ENCODE assay signal across 1 cellular context in the genomic region with DNA sequence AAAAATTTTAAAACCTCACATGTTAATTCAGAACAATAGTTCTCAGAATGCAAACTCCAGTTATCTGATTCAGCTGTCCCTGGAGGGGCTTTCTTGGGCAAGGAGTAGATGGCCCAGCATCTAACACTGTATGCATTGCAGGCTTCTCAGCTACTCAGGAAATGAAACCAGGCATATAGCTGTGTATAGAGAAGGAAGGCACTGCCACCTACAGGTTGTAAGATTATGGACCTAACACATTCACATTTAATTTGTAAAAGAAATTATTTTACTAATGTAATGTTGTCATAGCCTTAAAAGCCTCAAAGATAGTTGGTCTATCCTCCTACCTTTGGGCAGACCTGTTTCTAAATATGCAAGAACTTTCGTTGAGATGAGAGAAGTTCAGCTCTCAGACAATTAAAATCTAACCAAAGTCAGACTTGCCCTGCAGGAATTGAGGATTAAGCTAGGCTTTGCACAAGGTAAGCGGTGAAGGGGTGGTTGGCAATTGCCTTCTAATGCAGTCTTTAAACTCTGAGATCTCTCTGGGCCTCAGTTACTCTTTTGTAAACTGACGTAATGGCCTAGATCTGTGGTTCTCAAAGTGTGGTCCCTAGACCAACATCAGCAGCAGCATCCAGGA.
TF ChIP-seq lines count a peak whose summit lies in the region.

No MANE protein-coding gene starts in this region.

TF ChIP-seq in GM23338, 12 proteins besides CTCF, POLR2A, EP300 and RAD21 (continued from another document):
- TF ChIP-seq, protein P1, sequence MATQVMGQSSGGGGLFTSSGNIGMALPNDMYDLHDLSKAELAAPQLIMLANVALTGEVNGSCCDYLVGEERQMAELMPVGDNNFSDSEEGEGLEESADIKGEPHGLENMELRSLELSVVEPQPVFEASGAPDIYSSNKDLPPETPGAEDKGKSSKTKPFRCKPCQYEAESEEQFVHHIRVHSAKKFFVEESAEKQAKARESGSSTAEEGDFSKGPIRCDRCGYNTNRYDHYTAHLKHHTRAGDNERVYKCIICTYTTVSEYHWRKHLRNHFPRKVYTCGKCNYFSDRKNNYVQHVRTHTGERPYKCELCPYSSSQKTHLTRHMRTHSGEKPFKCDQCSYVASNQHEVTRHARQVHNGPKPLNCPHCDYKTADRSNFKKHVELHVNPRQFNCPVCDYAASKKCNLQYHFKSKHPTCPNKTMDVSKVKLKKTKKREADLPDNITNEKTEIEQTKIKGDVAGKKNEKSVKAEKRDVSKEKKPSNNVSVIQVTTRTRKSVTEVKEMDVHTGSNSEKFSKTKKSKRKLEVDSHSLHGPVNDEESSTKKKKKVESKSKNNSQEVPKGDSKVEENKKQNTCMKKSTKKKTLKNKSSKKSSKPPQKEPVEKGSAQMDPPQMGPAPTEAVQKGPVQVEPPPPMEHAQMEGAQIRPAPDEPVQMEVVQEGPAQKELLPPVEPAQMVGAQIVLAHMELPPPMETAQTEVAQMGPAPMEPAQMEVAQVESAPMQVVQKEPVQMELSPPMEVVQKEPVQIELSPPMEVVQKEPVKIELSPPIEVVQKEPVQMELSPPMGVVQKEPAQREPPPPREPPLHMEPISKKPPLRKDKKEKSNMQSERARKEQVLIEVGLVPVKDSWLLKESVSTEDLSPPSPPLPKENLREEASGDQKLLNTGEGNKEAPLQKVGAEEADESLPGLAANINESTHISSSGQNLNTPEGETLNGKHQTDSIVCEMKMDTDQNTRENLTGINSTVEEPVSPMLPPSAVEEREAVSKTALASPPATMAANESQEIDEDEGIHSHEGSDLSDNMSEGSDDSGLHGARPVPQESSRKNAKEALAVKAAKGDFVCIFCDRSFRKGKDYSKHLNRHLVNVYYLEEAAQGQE (IDR thresholded peaks at IDR 0.05; ENCODE audit: unreplicated experiment): no peak
- TF ChIP-seq CREB1 (CRISPR knock-in tag; IDR thresholded peaks at IDR 0.05; ENCODE audit: low read depth) (no peak), NANOG (IDR thresholded peaks at IDR 0.05; ENCODE audit: borderline replicate concordance) (no peak), EZH2phosphoT487 (IDR thresholded peaks at IDR 0.05; ENCODE audit: unreplicated experiment) (no peak), POLR2AphosphoS5 (IDR thresholded peaks at IDR 0.05; ENCODE audit: low read depth) (no peak), ZNF331 (CRISPR knock-in tag; IDR thresholded peaks at IDR 0.05; ENCODE audit: low read depth) (no peak)
